1 cellular context compared by ENCODE assay signal in the genomic region with DNA sequence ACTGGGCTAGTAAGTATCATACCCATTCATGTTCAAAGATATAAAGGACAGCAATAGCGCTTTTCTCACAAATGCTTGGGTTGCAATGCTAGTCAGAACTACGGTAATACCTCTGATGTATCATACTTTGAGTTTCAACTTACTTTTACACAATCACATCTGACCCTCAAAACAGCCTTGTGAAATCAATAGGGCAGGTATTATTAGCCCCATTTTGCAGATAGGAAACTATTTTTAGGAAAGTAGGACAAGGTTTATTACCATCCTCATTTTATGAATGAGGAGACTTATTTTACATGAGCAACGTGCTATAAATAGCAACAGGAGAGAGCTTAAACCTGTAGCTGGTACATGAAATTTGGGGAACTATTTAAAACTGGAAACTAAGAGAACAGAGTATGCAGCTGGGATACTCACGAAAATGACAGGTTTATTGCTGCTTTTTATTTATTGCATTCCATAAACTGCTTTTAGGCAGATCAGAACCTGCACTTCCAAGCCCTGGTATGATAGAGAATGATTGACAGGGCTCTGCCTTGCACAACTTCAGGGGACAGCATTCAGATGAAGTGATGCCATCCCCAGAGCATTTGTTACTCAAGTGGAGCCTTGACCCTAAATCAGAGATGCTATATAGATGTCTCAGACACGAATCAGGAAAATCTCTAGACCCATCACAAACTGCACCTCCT.
TF ChIP-seq lines count a peak whose summit lies in the region.

No MANE protein-coding gene starts in this region.

TF ChIP-seq in H1, 55 proteins besides CTCF, POLR2A, EP300 and RAD21:
- TF ChIP-seq RBBP5 (IDR thresholded peaks at IDR 0.05; ENCODE audit: borderline replicate concordance, low read depth, low read length) (no peak), CEBPB (IDR thresholded peaks at IDR 0.05; ENCODE audit: low read depth, low read length) (peak; percentile 53; the same call in 1 of the 2 replicates)
